In genomic region chr5:5079871-5080270, GRCh38 we compare ENCODE assay signal across 17 cellular contexts.
DNase-seq lines count a peak whose midpoint lies in the region; ATAC-seq, FAIRE-seq and TF ChIP-seq lines count a peak whose summit lies in the region.
"Had no signal": no experiment of that assay in that cellular context is flagged by ENCODE, and none has a peak within 500 bp of the region (broad histone marks: within the 10 kb centered on the region; RNA-seq: fewer than 3 reads in every experiment).

No MANE protein-coding gene starts in this region.

- no peak for TF ChIP-seq POLR2A in H1 (IDR thresholded peaks at IDR 0.05; ENCODE audit: control extremely low read depth in 1 of 2, low read depth in 2 of 2, low read length in 2 of 2)

- H3K4ac ChIP-seq in H9 (ENCODE audit: low read depth, low read length) (no peak overlapping the region), H1 (replicated peaks; ENCODE audit: insufficient read length, low read depth, low read length) (peak overlapping the region; percentile 42)

- H4K20me1 ChIP-seq in H9 (ENCODE audit: control insufficient read depth, insufficient read depth, insufficient read length) (no peaks in the 10 kb centered on the region), H1 (replicated peaks in 1 of 2; ENCODE audit: control insufficient read depth in 1 of 2, insufficient read depth in 2 of 2, low read length in 2 of 2) (no peaks in the 10 kb centered on the region)

- ATAC-seq in aorta (ENCODE audit: low FRiP score) = no peak
- ATAC-seq: HCT116 had no signal

- no peak overlapping the region for H3K4me3 ChIP-seq in H1 (ENCODE audit: extremely low read depth in 1 of 4, insufficient read depth in 2 of 4, low read depth in 3 of 4, low read length in 4 of 4)
- no peak overlapping the region for H3K4me3 ChIP-seq in aorta (ENCODE audit: low read length in 2 of 2)
- no peak overlapping the region for H3K4me3 ChIP-seq in colonic mucosa

- H3K23me2 ChIP-seq in H9 (ENCODE audit: insufficient read length, low read depth, low read length, poor library complexity, severe bottlenecking) (no peaks in the 10 kb centered on the region), H1 (ENCODE audit: low read depth, low read length) (0 out of 2 replicates have a peak, but pooled peaks cover 3% of the 10 kb centered on the region)

- no peak overlapping the region for H3K27ac Mint-ChIP-seq in H9
- H3K27ac Mint-ChIP-seq: CD4-positive, alpha-beta memory T cell had no signal

- H2AK5ac ChIP-seq in H9 (ENCODE audit: insufficient read length, low read length) = no peak overlapping the region
- peak overlapping the region; percentile 47 for H2AK5ac ChIP-seq in H1 (ENCODE audit: low read depth, low read length)

- H3K9ac ChIP-seq in H9 (ENCODE audit: extremely low read depth, insufficient read length, low read length) = no peak overlapping the region
- no peak overlapping the region for H3K9ac ChIP-seq in H1 (replicated peaks in 1 of 4; ENCODE audit: extremely low read depth in 1 of 4, low read depth in 3 of 4, low read length in 3 of 4)
- no peak overlapping the region for H3K9ac ChIP-seq in colonic mucosa (ENCODE audit: low read depth in 2 of 2, low read length in 2 of 2)

- no peaks in the 10 kb centered on the region for H3K79me1 ChIP-seq in H9 (ENCODE audit: insufficient read depth, low read depth, low read length, poor library complexity, severe bottlenecking)
- H3K79me1 ChIP-seq in H1 (ENCODE audit: low read depth, low read length) = no peaks in the 10 kb centered on the region

- H2BK20ac ChIP-seq in H9 (ENCODE audit: low read depth, low read length, poor library complexity, severe bottlenecking) = no peak overlapping the region
- peak overlapping the region; percentile 84; the same call in 1 of the 2 replicates for H2BK20ac ChIP-seq in H1 (ENCODE audit: low read length)

- TF ChIP-seq CTCF in H9 (conservative IDR thresholded peaks at IDR 0.05) (no peak), H1 (IDR thresholded peaks at IDR 0.05; ENCODE audit: control extremely low read depth in 1 of 3, insufficient read depth in 1 of 3, low read depth in 1 of 3, low read length in 3 of 3) (no peak), colonic mucosa (IDR thresholded peaks at IDR 0.05) (no peak)

- DNase-seq in H9 (no peak), H1 (ENCODE audit: low read depth in 1 of 2, low spot score in 2 of 2) (no peak), left kidney (ENCODE audit: low read depth, low spot score) (peak; percentile 53), renal cortical epithelial cell (ENCODE audit: low read depth) (peak; percentile 63), aorta (no peak), colonic mucosa (no peak), NCI-H2081 treated with DMSO at 0.1 percent for 48 hours (lab: John Stamatoyannopoulos, UW) (no peak)
- DNase-seq: C1 segment of cervical spinal cord; CD4-positive, alpha-beta memory T cell; COR-L47; DMS153; DND-41; GOT3; H7 had no signal

- H4K91ac ChIP-seq in H9 (ENCODE audit: insufficient read length, low read depth, low read length) (no peak overlapping the region), H1 (replicated peaks; ENCODE audit: insufficient read length, low read length) (peak overlapping the region; percentile 84)

- H3K27me3 Mint-ChIP-seq in H9 (ENCODE audit: low read depth) = peaks cover 19% of the 10 kb centered on the region

- POLR2A ChIA-PET in H1 (lab: Charles Lee; ENCODE audit: partially characterized antibody) = no interaction called here

- H3K18ac ChIP-seq in H9 (ENCODE audit: insufficient read length, low read depth, low read length) = no peak overlapping the region
- peak overlapping the region; percentile 84 for H3K18ac ChIP-seq in H1 (ENCODE audit: extremely low read depth, low read length)

- peaks cover 39 to 46% of the 10 kb centered on the region in 2 experiments for H3K4me1 Mint-ChIP-seq in H9
- H3K4me1 Mint-ChIP-seq: CD4-positive, alpha-beta memory T cell had no signal

- H3K4me2 ChIP-seq in H9 (ENCODE audit: insufficient read depth, insufficient read length, low read length) (no peak overlapping the region), H1 (ENCODE audit: insufficient read depth in 1 of 2, low read depth in 2 of 2, low read length in 2 of 2) (no peak overlapping the region)

- TF ChIP-seq EP300 in H1 (IDR thresholded peaks at IDR 0.05; ENCODE audit: borderline replicate concordance in 1 of 2, low read depth in 2 of 2, low read length in 2 of 2) = no peak

- H3K4me3 Mint-ChIP-seq in H9 = no peak overlapping the region
- H3K4me3 Mint-ChIP-seq: CD4-positive, alpha-beta memory T cell had no signal

- no peak overlapping the region for H4K8ac ChIP-seq in H9 (replicated peaks; ENCODE audit: insufficient read length, low read depth, low read length)
- no peak overlapping the region for H4K8ac ChIP-seq in H1 (ENCODE audit: extremely low read depth, insufficient read depth, low read length)

- intact Hi-C loops in aorta (cut with DNase I) = no loop called here
- intact Hi-C loops in colonic mucosa (cut with DNase I) = no loop called here

- no peaks in the 10 kb centered on the region for H3K27me3 ChIP-seq in H9 (ENCODE audit: insufficient read depth, low read length)
- H3K27me3 ChIP-seq in H1 (replicated peaks in 1 of 4; ENCODE audit: control insufficient read depth in 3 of 4, extremely low read depth in 1 of 4, insufficient read depth in 3 of 4, low read length in 3 of 4) = peaks cover 0 to 3% (median 0%) of the 10 kb centered on the region in 4 experiments; a peak in 3 of 7 replicates
- peaks cover 0 to 1% of the 10 kb centered on the region in 2 donors for H3K27me3 ChIP-seq in aorta (ENCODE audit: control insufficient read depth in 1 of 2, insufficient read depth in 2 of 2, low read length in 1 of 2)
- no peaks in the 10 kb centered on the region for H3K27me3 ChIP-seq in colonic mucosa

- H2BK120ac ChIP-seq in H9 (ENCODE audit: low read depth, low read length, poor library complexity, severe bottlenecking) = no peak overlapping the region
- peak overlapping the region; percentile 31 for H2BK120ac ChIP-seq in H1 (replicated peaks; ENCODE audit: low read depth, low read length)

- H4K5ac ChIP-seq in H9 (ENCODE audit: insufficient read length, low read depth, low read length) (no peak overlapping the region), H1 (ENCODE audit: insufficient read length, low read depth, low read length) (no peak overlapping the region)

- no peak overlapping the region for H2BK5ac ChIP-seq in H9 (ENCODE audit: insufficient read length, low read length)
- H2BK5ac ChIP-seq in H1 (ENCODE audit: low read depth, low read length) = peak overlapping the region; percentile 79; the same call in 1 of the 2 replicates

- H2BK12ac ChIP-seq in H9 (ENCODE audit: insufficient read length, low read depth, low read length) (peak overlapping the region; percentile 36), H1 (ENCODE audit: low read depth, low read length) (peak overlapping the region; percentile 93)

- H2BK15ac ChIP-seq in H9 (ENCODE audit: low read depth, low read length) (no peak overlapping the region), H1 (ENCODE audit: low read length) (peak overlapping the region; percentile 85; the same call in 1 of the 2 replicates)

- no peaks in the 10 kb centered on the region for H3K36me3 ChIP-seq in H1 (ENCODE audit: control insufficient read depth in 2 of 4, insufficient read depth in 4 of 4, low read length in 3 of 4)
- no peaks in the 10 kb centered on the region for H3K36me3 ChIP-seq in aorta (ENCODE audit: control insufficient read depth in 1 of 2, insufficient read depth in 2 of 2, low read length in 1 of 2)
- no peaks in the 10 kb centered on the region for H3K36me3 ChIP-seq in colonic mucosa

- TF ChIP-seq RAD21 in H1 (IDR thresholded peaks at IDR 0.05 in 1 of 2, conservative IDR thresholded peaks at IDR 0.05 in 1 of 2; ENCODE audit: low read depth in 2 of 2, low read length in 2 of 2) = no peak

- FAIRE-seq in H1 (lab: Jason Lieb, UNC) = no peak
- FAIRE-seq: G401.6, GM12892 had no signal

- H2AFZ ChIP-seq in H9 (ENCODE audit: low read length) (no peak overlapping the region), H1 (ENCODE audit: low read length) (no peak overlapping the region)

- H3K23ac ChIP-seq in H9 (ENCODE audit: insufficient read length, low read depth, low read length) (no peak overlapping the region), H1 (ENCODE audit: insufficient read length) (no peak overlapping the region)

- H3K14ac ChIP-seq in H9 (ENCODE audit: insufficient read depth, low read length) = no peak overlapping the region
- no peak overlapping the region for H3K14ac ChIP-seq in H1 (ENCODE audit: insufficient read length)

- H3K9me3 ChIP-seq in H9 (ENCODE audit: control insufficient read depth, low read depth, low read length) (no peaks in the 10 kb centered on the region), H1 (ENCODE audit: insufficient read depth in 2 of 2, low read depth in 1 of 2, low read length in 1 of 2) (no peaks in the 10 kb centered on the region), aorta (ENCODE audit: control insufficient read depth, low read length) (no peaks in the 10 kb centered on the region), colonic mucosa (no peaks in the 10 kb centered on the region)

- CTCF ChIA-PET in H1 (lab: Charles Lee; ENCODE audit: partially characterized antibody) = interaction anchor here (1.4 kb wide), 1 partner anchor 201 kb away, joined by 4 read pairs; no protein-coding TSS in a partner anchor

- peaks cover 0 to 12% (median 7%) of the 10 kb centered on the region in 3 experiments; a peak in 3 of 7 replicates for H3K36me3 Mint-ChIP-seq in H9 (ENCODE audit: insufficient read depth in 1 of 3, low read depth in 3 of 3)
- H3K36me3 Mint-ChIP-seq: CD4-positive, alpha-beta memory T cell had no signal

- no peak overlapping the region for H3T11ph ChIP-seq in H9 (ENCODE audit: low read length)

- H3K27ac ChIP-seq in H9 (ENCODE audit: insufficient read length, low read depth, low read length) (no peak overlapping the region), H1 (ENCODE audit: low read depth, low read length) (no peak overlapping the region), aorta (ENCODE audit: low read depth in 1 of 2, low read length in 2 of 2) (no peak overlapping the region), colonic mucosa (no peak overlapping the region)

- H3K79me2 ChIP-seq in H9 (ENCODE audit: insufficient read depth, low read length) (no peaks in the 10 kb centered on the region), H1 (ENCODE audit: control insufficient read depth in 1 of 2, insufficient read depth in 2 of 2, low read length in 2 of 2) (no peaks in the 10 kb centered on the region)

- no CpG with 5 or more reads among the region's 5 CpGs for WGBS in H9 (ENCODE audit: extremely low coverage, insufficient read length, low lambda C conversion rate)
- WGBS in H1 (ENCODE audit: extremely low coverage in 1 of 2, insufficient coverage in 1 of 2, insufficient read length in 1 of 2, insufficient replicate concordance in 2 of 2, low coverage in 1 of 2, low lambda C conversion rate in 2 of 2, missing lambda C conversion rate in 1 of 2), 2 experiments = 95% methylated on average over 5 of the region's 5 CpGs; no CpG with 5 or more reads in 1 of the 2 experiments
- WGBS in aorta, 2 donors = 69 to 78% methylated on average over 5 of the region's 5 CpGs

- peaks cover 3 to 9% of the 10 kb centered on the region in 2 experiments for H3K9me3 Mint-ChIP-seq in H9

- peaks cover 11% of the 10 kb centered on the region for H3K4me1 ChIP-seq in H9 (ENCODE audit: insufficient read depth, low read length)
- H3K4me1 ChIP-seq in H1 (replicated peaks in 1 of 4; ENCODE audit: control insufficient read depth in 3 of 4, insufficient read depth in 4 of 4, low read length in 3 of 4) = peaks cover 0 to 19% (median 11%) of the 10 kb centered on the region in 4 experiments; a peak in 5 of 7 replicates
- H3K4me1 ChIP-seq in aorta (ENCODE audit: control insufficient read depth in 1 of 2, insufficient read depth in 2 of 2, low read length in 2 of 2) = no peaks in the 10 kb centered on the region
- H3K4me1 ChIP-seq in colonic mucosa = no peaks in the 10 kb centered on the region

- H3K56ac ChIP-seq in H9 (ENCODE audit: insufficient read length, low read depth, low read length) (no peak overlapping the region), H1 (replicated peaks; ENCODE audit: insufficient read length, low read depth, low read length) (no peak overlapping the region)

Comparison
In these comparisons a context has a peak if more than half of its experiments do, and no peak if none do; other contexts are left out.
1. DNase-seq: peak in left kidney (single experiment) and renal cortical epithelial cell (single experiment); none in H9 (single experiment), H1 (0 of 2), aorta (0 of 2), colonic mucosa (single experiment) and NCI-H2081 treated with DMSO at 0.1 percent for 48 hours (single experiment).